In genomic region chr10:34985146-34985545, GRCh38 we compare ENCODE assay signal across 25 cellular contexts.
"Had no signal": no experiment of that assay in that cellular context is flagged by ENCODE, and none has a peak within 500 bp of the region (broad histone marks: within the 10 kb centered on the region; RNA-seq: fewer than 3 reads in every experiment).

No MANE protein-coding gene starts in this region.

- H2AFZ ChIP-seq: hepatocyte had no signal

- H3K79me2 ChIP-seq: hepatocyte had no signal

- FAIRE-seq: endometrium, endothelial cell of umbilical vein, frontal cortex had no signal

- H3K27ac ChIP-seq: colonic mucosa, coronary artery, dorsolateral prefrontal cortex, epithelial cell of prostate, esophagus muscularis mucosa, esophagus squamous epithelium, foreskin keratinocyte, gastrocnemius medialis, gastroesophageal sphincter, heart left ventricle, heart right ventricle, hepatocyte had no signal

- H3K27me3 ChIP-seq: colonic mucosa, dorsolateral prefrontal cortex, esophagus muscularis mucosa, esophagus squamous epithelium, foreskin keratinocyte, gastrocnemius medialis, gastroesophageal sphincter, heart left ventricle, heart right ventricle, hepatocyte had no signal

- H3K36me3 ChIP-seq: colonic mucosa, esophagus muscularis mucosa, esophagus squamous epithelium, gastrocnemius medialis, gastroesophageal sphincter, heart left ventricle, heart right ventricle had no signal

- DNase-seq: colonic mucosa; cortex of kidney; dorsolateral prefrontal cortex; effector CD4-positive, alpha-beta T cell; effector CD8-positive, alpha-beta T cell; effector memory CD4-positive, alpha-beta T cell; effector memory CD8-positive, alpha-beta T cell; erythroblast; esophagus squamous epithelium; foreskin fibroblast; foreskin keratinocyte; foreskin melanocyte; gastrocnemius medialis; glutamatergic neuron; head of caudate nucleus; heart left ventricle; heart right ventricle had no signal

- H3K4me1 ChIP-seq: colonic mucosa, esophagus muscularis mucosa, gastrocnemius medialis, gastroesophageal sphincter, heart left ventricle, heart right ventricle had no signal

- H3K4me3 ChIP-seq: colonic mucosa, coronary artery, dorsolateral prefrontal cortex, esophagus muscularis mucosa, esophagus squamous epithelium, gastrocnemius medialis, gastroesophageal sphincter, heart left ventricle, heart right ventricle, hepatocyte had no signal

- ATAC-seq: effector memory CD8-positive, alpha-beta T cell; gastrocnemius medialis had no signal

- H3K4me2 ChIP-seq: hepatocyte had no signal

- H3K9me3 ChIP-seq: colonic mucosa had no signal
